Comparison of ENCODE assay signal across 8 cellular contexts in genomic region chr19:42034640-42035384, GRCh38. TPM values are rescaled to one million over a fixed set of nuclear protein-coding genes. Genes with fewer than 3 reads are reported as not detected.
DNase-seq lines count a peak whose midpoint lies in the region; ATAC-seq and TF ChIP-seq lines count a peak whose summit lies in the region.
"Not testable (repeated sequence)": the region's sequence is repeated elsewhere in the genome, so short reads cannot be mapped to it uniquely, and the experiment has no call there.

No MANE protein-coding gene starts in this region.

- not testable (repeated sequence) for H3K27me3 ChIP-seq in hepatocyte; psoas muscle (ENCODE audit: insufficient read depth in 3 of 3, low read length in 2 of 3); testis

- H3K9me3 ChIP-seq in hepatocyte (ENCODE audit: low read depth); psoas muscle; testis: not testable (repeated sequence)

- H3K27ac ChIP-seq in hepatocyte, psoas muscle, testis: not testable (repeated sequence)

- not testable (repeated sequence) for H3K36me3 Mint-ChIP-seq in MCF 10A (ENCODE audit: insufficient read depth, unreplicated experiment)

- H3K4me1 Mint-ChIP-seq in MCF 10A (ENCODE audit: insufficient read depth, unreplicated experiment) = not testable (repeated sequence)

- H3K4me3 ChIP-seq in hepatocyte, psoas muscle, testis: not testable (repeated sequence)

- peak overlapping the region; percentile 21 for H2AFZ ChIP-seq in hepatocyte

- TF ChIP-seq POLR2A in testis (IDR thresholded peaks at IDR 0.05) = not testable (repeated sequence)

- ATAC-seq in psoas muscle = peak in 2 of 4 donors; percentile 27 to 46

- peak overlapping the region; percentile 70 for H3K4me3 Mint-ChIP-seq in MCF 10A (ENCODE audit: unreplicated experiment)

- POLR2A ChIA-PET in MCF 10A (lab: Yijun Ruan, JAX) = interaction anchor here (0.5 to 1.7 kb wide), 8 partner anchors 11 to 182 kb away, joined by 3 to 13 read pairs (median 3); partner anchors contain the start of genes RABAC1 and ZNF574

- H4K20me1 ChIP-seq in hepatocyte (ENCODE audit: insufficient read depth, poor library complexity, severe bottlenecking) = not testable (repeated sequence)

- not testable (repeated sequence) for BruUV-seq in MCF 10A (replicated peaks; lab: Mats Ljungman, UMichigan)

- not testable (repeated sequence) for H3K36me3 ChIP-seq in hepatocyte (replicated peaks; ENCODE audit: insufficient read depth, low read depth); psoas muscle (ENCODE audit: insufficient read depth in 1 of 2, low read depth in 1 of 2); testis (ENCODE audit: low read depth, missing control alignments)

- peak overlapping the region; percentile 92 for H3K27ac Mint-ChIP-seq in MCF 10A (ENCODE audit: low read depth, unreplicated experiment)

- intact Hi-C loops in MCF 10A (cut with micrococcal nuclease) = loop anchor here (2.0 to 5.0 kb wide), 2 partner anchors 38 to 76 kb away; partner anchors contain the start of gene RABAC1
- intact Hi-C loops in psoas muscle (cut with DNase I) = loop anchor here in 1 of 2 donors (5.0 kb wide), 1 partner anchor 38 kb away; no protein-coding TSS in a partner anchor
- intact Hi-C loops in testis (cut with DNase I; ENCODE audit: low total_unique reads) = not testable (repeated sequence)

- TF ChIP-seq CTCF in MCF 10A (IDR thresholded peaks at IDR 0.05; ENCODE audit: unreplicated experiment) (peak; percentile 92), hepatocyte (IDR thresholded peaks at IDR 0.05; ENCODE audit: poor library complexity) (peak; percentile 82), psoas muscle (IDR thresholded peaks at IDR 0.05) (peak; percentile 75), testis (IDR thresholded peaks at IDR 0.05) (peak; percentile 43 to 90 (median 58))

- peak overlapping the region; percentile 50 for H3K4me2 ChIP-seq in hepatocyte

- H3K27me3 Mint-ChIP-seq in MCF 10A (ENCODE audit: insufficient read depth, unreplicated experiment) = not testable (repeated sequence)

- not testable (repeated sequence) for H3K9me2 ChIP-seq in hepatocyte (replicated peaks; ENCODE audit: insufficient read depth)

- not testable (repeated sequence) for H3K4me1 ChIP-seq in hepatocyte (ENCODE audit: insufficient read depth); psoas muscle; testis

- H3K79me2 ChIP-seq in hepatocyte = not testable (repeated sequence)

- WGBS in hepatocyte (ENCODE audit: low lambda C conversion rate, missing lambda C conversion rate) = 40% methylated on average over 17 of the region's 17 CpGs
- WGBS in psoas muscle, 3 donors = 37 to 44% (median 43%) methylated on average over 17 of the region's 17 CpGs
- WGBS in testis, 2 donors = 51 to 61% methylated on average over 17 of the region's 17 CpGs

- DNase-seq in Daoy (ENCODE audit: low read depth) = peak; percentile 78
- peak; percentile 74 for DNase-seq in HuH-7.5 (ENCODE audit: low spot score)
- DNase-seq in NCI-H82 (lab: John Stamatoyannopoulos, UW) = peak; percentile 94
- peak; percentile 65 to 68 for DNase-seq in activated CD4-positive, alpha-beta T cell treated with anti-CD3 and anti-CD28 coated beads for 4 hours
- peak; percentile 79 for DNase-seq in MCF 10A (ENCODE audit: unreplicated experiment)
- DNase-seq in hepatocyte (ENCODE audit: low spot score) = peak; percentile 85
- DNase-seq in psoas muscle = peak in 1 of 2 donors; percentile 48
- DNase-seq in testis = peak; percentile 72

- CTCF ChIA-PET in MCF 10A (lab: Yijun Ruan, JAX) = interaction anchor here (0.5 to 1.9 kb wide), 34 partner anchors 9 to 1051 kb away, joined by 3 to 10 read pairs (median 4); no protein-coding TSS in a partner anchor

- not testable (repeated sequence) for H3K9me3 Mint-ChIP-seq in MCF 10A (ENCODE audit: unreplicated experiment)

RNA-seq across cellular contexts. Expression of gene GRIK5, which starts 35.2 kb away (rescaled TPM):
- 0.42 and 0.57 TPM in 2 replicates for total RNA-seq in Daoy (2014; rRNA removed; shearing (Covaris generic))
- total RNA-seq in MCF 10A (2022) (1.6 and 1.8 TPM in 2 replicates), hepatocyte (0.60 and 0.92 TPM in 2 replicates), psoas muscle (under 1 TPM; 0.42 to 0.88 (median 0.54) TPM), testis (10 to 100 TPM; 43.8 to 87.4 TPM)
- polyA plus RNA-seq in hepatocyte (0.34 and 0.50 TPM in 2 replicates), psoas muscle (under 1 TPM; 0.26 to 0.45 (median 0.29) TPM), testis (ENCODE audit: insufficient read depth, low read depth, low replicate concordance) (31.7 TPM)

RNA-seq across cellular contexts. Expression of gene ATP1A3, which starts 40.8 kb away (rescaled TPM):
- total RNA-seq in Daoy (2014; rRNA removed; shearing (Covaris generic)) = 0.97 and 1.6 TPM in 2 replicates
- total RNA-seq in MCF 10A (2022) = not detected in 2 replicates
- total RNA-seq in hepatocyte = 0.03 TPM in 1 of 2 replicates, not detected in the other
- polyA plus RNA-seq in hepatocyte = 0.82 TPM in 1 of 2 replicates, not detected in the other
- total RNA-seq in psoas muscle = under 1 TPM in 2 of 4 donors, not detected in 2; 0.15 to 0.24 TPM
- under 1 TPM in 2 of 3 donors, not detected in 1; 0.12 to 0.17 TPM for polyA plus RNA-seq in psoas muscle
- total RNA-seq in testis = 10 to 100 TPM; 30.3 to 60.8 TPM
- 87.3 TPM for polyA plus RNA-seq in testis (ENCODE audit: insufficient read depth, low read depth, low replicate concordance)

RNA-seq across cellular contexts. Expression of gene ZNF574, which starts 41.2 kb away (rescaled TPM):
- total RNA-seq in Daoy (2014; rRNA removed; shearing (Covaris generic)) = 18.5 and 19.3 TPM in 2 replicates
- total RNA-seq in MCF 10A (2022) (12.2 and 13.5 TPM in 2 replicates), hepatocyte (10.7 and 11.8 TPM in 2 replicates), psoas muscle (10 to 100 TPM in 2 of 4 donors, 1 to 10 TPM in 2; 8.7 to 11.2 (median 9.8) TPM), testis (10 to 100 TPM; 63.2 to 64.8 TPM)
- polyA plus RNA-seq in hepatocyte (13.3 and 13.6 TPM in 2 replicates), psoas muscle (1 to 10 TPM; 6.4 to 8.4 (median 6.9) TPM), testis (ENCODE audit: insufficient read depth, low read depth, low replicate concordance) (47.4 TPM)

Comparison
In these comparisons a context has a peak if more than half of its experiments do, and no peak if none do; other contexts are left out.
1. RNA of gene GRIK5, which starts 35.2 kb away (total RNA-seq): 43.8 to 87.4 TPM in testis; 1.6 to 1.8 TPM in MCF 10A, 0.60 to 0.92 TPM in hepatocyte, 0.42 to 0.88 TPM in psoas muscle and 0.42 to 0.57 TPM in Daoy; every median in the first group is over 10 times any median in the second.
2. RNA of gene ATP1A3, which starts 40.8 kb away (total RNA-seq): 30.3 to 60.8 TPM in testis; 0.97 to 1.6 TPM in Daoy, 0.15 to 0.24 TPM in psoas muscle, 0.03 TPM in hepatocyte and not detected in MCF 10A; every median in the first group is over 10 times any median in the second.
3. Peak in every context shown above with its lines, with median percentiles within 50 percentile points of each other: CTCF ChIP-seq.